ENCODE assay signal across 7 cellular contexts in the genomic region with DNA sequence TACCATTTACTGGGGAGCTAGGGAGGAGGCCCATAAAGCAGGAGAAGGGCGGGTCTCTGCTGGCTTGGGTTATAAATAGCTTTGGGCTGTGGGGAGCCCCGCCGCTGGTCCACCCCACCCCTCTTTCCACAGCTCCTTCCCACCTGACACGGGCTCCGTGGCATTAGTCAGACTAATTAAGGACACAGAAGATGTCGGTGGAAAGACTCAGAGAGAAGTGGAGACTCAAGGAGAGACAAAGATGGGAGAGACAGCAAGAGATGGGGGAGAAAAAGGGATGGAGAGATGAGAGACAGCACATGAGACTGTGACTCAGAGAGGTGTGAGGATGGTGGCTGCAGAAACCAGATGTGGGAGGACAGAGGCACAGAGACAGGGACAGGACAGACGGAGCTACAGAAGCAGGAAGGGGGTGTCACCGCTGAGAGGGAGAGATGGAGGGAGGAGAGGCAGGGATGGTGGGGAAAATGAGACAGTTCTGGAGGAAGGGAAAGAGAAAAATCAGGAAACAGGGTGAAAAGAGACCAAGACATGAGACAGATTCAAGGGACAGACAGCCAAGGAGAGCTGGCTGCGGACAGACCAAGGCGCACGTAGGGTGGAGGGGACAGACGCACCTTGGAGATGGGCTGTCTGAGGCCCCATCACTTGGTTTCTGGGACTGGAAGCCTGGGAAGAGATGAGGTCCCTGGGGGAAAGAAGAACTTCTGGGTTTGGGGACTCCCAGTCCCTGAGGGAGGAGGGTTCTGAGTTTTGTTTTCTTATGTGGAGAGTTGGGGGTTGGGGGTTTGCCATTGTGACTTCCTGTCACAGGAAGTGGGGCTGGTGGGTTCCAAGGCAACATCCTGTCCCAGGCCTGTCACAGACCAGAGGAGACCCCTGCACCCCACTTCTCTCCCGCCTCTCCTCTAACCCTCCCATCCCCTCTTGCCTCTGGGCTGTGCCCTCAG. TPM values are rescaled to one million over a fixed set of nuclear protein-coding genes. Genes with fewer than 3 reads are reported as not detected.
DNase-seq lines count a peak whose midpoint lies in the region; ATAC-seq and TF ChIP-seq lines count a peak whose summit lies in the region.

No MANE protein-coding gene starts in this region.

- no peak for TF ChIP-seq CTCF in suprapubic skin (IDR thresholded peaks at IDR 0.05)

- TF ChIP-seq EP300 in suprapubic skin (IDR thresholded peaks at IDR 0.05), result no peak

- ATAC-seq in GM18517 (IDR thresholded peaks at IDR 0.05; ENCODE audit: unreplicated experiment), result no peak

- DNase-seq in Jurkat, Clone E6-1 (ENCODE audit: low read depth, low spot score), result peak; percentile 91
- DNase-seq in activated CD8-positive, alpha-beta memory T cell treated with anti-CD3 and anti-CD28 coated beads, Interleukin-2, amount 50 U/mL, for 4 hours, result peak; percentile 64
- DNase-seq in suprapubic skin (ENCODE audit: low spot score in 2 of 2) (no peak), putamen (ENCODE audit: low spot score) (no peak), NOMO-1 (lab: John Stamatoyannopoulos, UW; ENCODE audit: unreplicated experiment in 2 of 2) (no peak)

- 0 out of 2 replicates have a peak, but pooled peaks cover 6% of the 10 kb centered on the region for H3K36me3 ChIP-seq in iPS-20b (ENCODE audit: insufficient read depth, low read depth, low read length)
- H3K36me3 ChIP-seq in suprapubic skin, result peaks cover 36% of the 10 kb centered on the region

- H3K9ac ChIP-seq in iPS-20b (ENCODE audit: low read depth, low read length), result peak overlapping the region; percentile 11

- H3K4me1 ChIP-seq in iPS-20b (ENCODE audit: insufficient read depth, low read length) (peaks cover 10% of the 10 kb centered on the region; the same call in 1 of the 2 replicates), suprapubic skin (peaks cover 43% of the 10 kb centered on the region)

- 46% methylated on average over 13 of the region's 13 CpGs for WGBS in suprapubic skin

- peak overlapping the region; percentile 60 for H3K4me3 ChIP-seq in Jurkat, Clone E6-1 (ENCODE audit: low read length)
- H3K4me3 ChIP-seq in iPS-20b (ENCODE audit: low read length) (no peak overlapping the region; the same call in 1 of the 2 replicates), suprapubic skin (peak overlapping the region; percentile 10)

- no peak overlapping the region for H3K27ac ChIP-seq in iPS-20b (ENCODE audit: low read length)
- peak overlapping the region; percentile 63 for H3K27ac ChIP-seq in suprapubic skin

- H3K27me3 ChIP-seq in iPS-20b (ENCODE audit: insufficient read depth, low read length) (peaks cover 16% of the 10 kb centered on the region), suprapubic skin (no peaks in the 10 kb centered on the region)

- no peak for TF ChIP-seq POLR2A in suprapubic skin (IDR thresholded peaks at IDR 0.05)

- H3K9me3 ChIP-seq in iPS-20b (ENCODE audit: insufficient read depth, low read depth, low read length) (no peaks in the 10 kb centered on the region), suprapubic skin (no peaks in the 10 kb centered on the region)

RNA-seq across cellular contexts. Expression of a gene that starts 4.1 kb away (rescaled TPM):
- polyA plus RNA-seq in Jurkat, Clone E6-1 (2012; ENCODE audit: insufficient read depth, insufficient read length), result 154 TPM
- total RNA-seq in suprapubic skin, result 100 to 1,000 TPM in 1 of 4 donors, 10 to 100 TPM in 3; 61.0 to 173 (median 72.1) TPM

RNA-seq across cellular contexts. Expression of a gene that starts 10.0 kb away (rescaled TPM):
- polyA plus RNA-seq in Jurkat, Clone E6-1 (2012; ENCODE audit: insufficient read depth, insufficient read length), result 8.5 TPM
- 1 to 10 TPM in 1 of 4 donors, not detected in 3; 3.0 TPM for total RNA-seq in suprapubic skin

RNA-seq across cellular contexts. Expression of a gene that starts 27.0 kb away (rescaled TPM):
- 3,313 TPM for polyA plus RNA-seq in Jurkat, Clone E6-1 (2012; ENCODE audit: insufficient read depth, insufficient read length)
- 1,000 to 10,000 TPM; 1,057 to 2,332 (median 1,706) TPM for total RNA-seq in suprapubic skin

RNA-seq across cellular contexts. Expression of a gene that starts 41.2 kb away (rescaled TPM):
- polyA plus RNA-seq in Jurkat, Clone E6-1 (2012; ENCODE audit: insufficient read depth, insufficient read length), result 1.3 TPM
- total RNA-seq in suprapubic skin, result under 1 TPM in 2 of 4 donors, not detected in 2; 0.21 to 0.72 TPM

RNA-seq across cellular contexts. Expression of a gene that starts 42.2 kb away (rescaled TPM):
- not detected for polyA plus RNA-seq in Jurkat, Clone E6-1 (2012; ENCODE audit: insufficient read depth, insufficient read length)
- total RNA-seq in suprapubic skin, result not detected

Comparison
In these comparisons a context has a peak if more than half of its experiments do, and no peak if none do; other contexts are left out.
1. DNase-seq: peak in Jurkat, Clone E6-1 (single experiment) and activated CD8-positive, alpha-beta memory T cell treated with anti-CD3 and anti-CD28 coated beads, Interleukin-2, amount 50 U/mL, for 4 hours (single experiment); none in suprapubic skin (0 of 2), putamen (single experiment) and NOMO-1 (0 of 2).